24 cellular contexts compared by ENCODE assay signal in the genomic region with DNA sequence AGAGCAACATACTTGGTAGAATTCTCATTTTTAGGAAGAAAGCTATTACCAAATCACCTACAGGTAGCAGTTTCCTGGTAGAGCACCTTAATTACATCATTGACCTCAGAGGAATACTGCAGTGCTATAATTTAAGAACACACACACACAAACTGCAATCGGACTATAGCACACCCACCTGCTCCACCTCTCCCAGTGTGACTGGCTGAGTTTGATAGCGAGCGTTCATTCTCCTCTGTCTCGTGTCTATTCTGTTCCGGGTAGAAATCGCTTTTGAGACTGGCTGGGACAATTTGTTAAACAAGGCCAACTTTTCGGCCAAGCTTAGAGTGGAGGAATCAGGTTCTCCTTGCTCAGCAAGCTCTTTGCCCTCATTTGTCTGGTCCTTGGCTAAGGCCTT.
"Had no signal": no experiment of that assay in that cellular context is flagged by ENCODE, and none has a peak within 500 bp of the region (broad histone marks: within the 10 kb centered on the region; RNA-seq: fewer than 3 reads in every experiment).

No MANE protein-coding gene starts in this region.

- H3K4me1 Mint-ChIP-seq: activated naive CD8-positive, alpha-beta T cell treated with anti-CD3 and anti-CD28 coated beads, Interleukin-2, amount 50 U/mL, for 24 hours; stimulated activated naive B cell treated with anti-CD40 and anti-IgM and Interleukin-4, amounts not matched to agents 10 μg/mL and 1 μg/mL and 100 μg/mL, for 72 hours; T-cell had no signal

- H3K4me1 ChIP-seq: pancreas, testis, upper lobe of left lung had no signal

- DNase-seq: activated CD4-positive, alpha-beta T cell treated with anti-CD3 and anti-CD28 coated beads for 1 hour; activated CD4-positive, alpha-beta T cell treated with anti-CD3 and anti-CD28 coated beads, Interleukin-2, amount 50 U/mL, for 1 hour; activated CD8-positive, alpha-beta T cell treated with anti-CD3 and anti-CD28 coated beads, Interleukin-2, amount 10 ng/mL, durations not matched to agents 7 days and 5 days; activated gamma-delta T cell; activated naive CD4-positive, alpha-beta T cell treated with anti-CD3 and anti-CD28 coated beads, Interleukin-2, amount 50 U/mL, for 16 hours; activated naive CD8-positive, alpha-beta T cell treated with anti-CD3 and anti-CD28 coated beads, Interleukin-2, amount 50 U/mL, for 24 hours; body of pancreas; dermis blood vessel endothelial cell; effector CD8-positive, alpha-beta T cell; head of caudate nucleus; natural killer cell; pancreas; stimulated activated CD4-positive, alpha-beta T cell treated with anti-CD3 and anti-CD28 coated beads, Interleukin-2, amount 100 ng/mL, for 48 hours; stimulated activated CD8-positive, alpha-beta memory T cell treated with anti-CD3 and anti-CD28 coated beads, Interleukin-4, amount 100 ng/mL, for 48 hours; stimulated activated naive B cell treated with anti-CD40 and anti-IgM and Interleukin-4, amounts not matched to agents 10 μg/mL and 1 μg/mL and 100 μg/mL, for 72 hours; T-cell; testis; upper lobe of left lung; WERI-Rb-1 had no signal

- ATAC-seq: activated CD8-positive, alpha-beta T cell treated with anti-CD3 and anti-CD28 coated beads, Interleukin-2, amount 10 ng/mL, durations not matched to agents 7 days and 5 days; activated naive CD8-positive, alpha-beta T cell treated with anti-CD3 and anti-CD28 coated beads, Interleukin-2, amount 50 U/mL, for 24 hours; body of pancreas; esophagus mucosa; natural killer cell; pancreas; sciatic nerve; stimulated activated naive B cell treated with anti-CD40 and anti-IgM and Interleukin-4, amounts not matched to agents 10 μg/mL and 1 μg/mL and 100 μg/mL, for 72 hours; T-cell had no signal

- H3K4me3 ChIP-seq: body of pancreas, pancreas, testis, upper lobe of left lung had no signal

- H3K4me3 Mint-ChIP-seq: activated CD8-positive, alpha-beta T cell treated with anti-CD3 and anti-CD28 coated beads, Interleukin-2, amount 10 ng/mL, durations not matched to agents 7 days and 5 days; activated naive CD8-positive, alpha-beta T cell treated with anti-CD3 and anti-CD28 coated beads, Interleukin-2, amount 50 U/mL, for 24 hours; activated T-helper 1 cell treated with anti-CD3 and anti-CD28 coated beads, Interleukin-12 subunit alpha, Interleukin-12 subunit beta, Interleukin-2, Interleukin-4 antibody, amounts not matched to agents 30 ng/mL and 10 ng/mL and 1 ng/mL, durations not matched to agents 14 hours and 24 hours and 36 hours; natural killer cell; stimulated activated naive B cell treated with anti-CD40 and anti-IgM and Interleukin-4, amounts not matched to agents 10 μg/mL and 1 μg/mL and 100 μg/mL, for 72 hours; T-cell; T-helper 2 cell treated with Interferon-gamma antibody and Interleukin-4, amounts not matched to agents 5 μg/mL and 100 μg/mL, for 36 hours had no signal

- H3K27ac ChIP-seq: body of pancreas, neutrophil, pancreas, testis, upper lobe of left lung, WERI-Rb-1 had no signal

- H3K9me3 Mint-ChIP-seq: activated naive CD8-positive, alpha-beta T cell treated with anti-CD3 and anti-CD28 coated beads, Interleukin-2, amount 50 U/mL, for 24 hours; activated T-helper 1 cell treated with anti-CD3 and anti-CD28 coated beads, Interleukin-12 subunit alpha, Interleukin-12 subunit beta, Interleukin-2, Interleukin-4 antibody, amounts not matched to agents 30 ng/mL and 10 ng/mL and 1 ng/mL, durations not matched to agents 14 hours and 24 hours and 36 hours; natural killer cell; stimulated activated naive B cell treated with anti-CD40 and anti-IgM and Interleukin-4, amounts not matched to agents 10 μg/mL and 1 μg/mL and 100 μg/mL, for 72 hours; T-cell; T-helper 2 cell treated with Interferon-gamma antibody and Interleukin-4, amounts not matched to agents 5 μg/mL and 100 μg/mL, for 36 hours had no signal

- H3K27me3 ChIP-seq: body of pancreas, neutrophil, pancreas, testis, upper lobe of left lung had no signal

- H3K27me3 Mint-ChIP-seq: activated naive CD8-positive, alpha-beta T cell treated with anti-CD3 and anti-CD28 coated beads, Interleukin-2, amount 50 U/mL, for 24 hours; stimulated activated naive B cell treated with anti-CD40 and anti-IgM and Interleukin-4, amounts not matched to agents 10 μg/mL and 1 μg/mL and 100 μg/mL, for 72 hours; T-cell had no signal

- H3K36me3 ChIP-seq: WERI-Rb-1 had no signal

- H3K27ac Mint-ChIP-seq: activated CD8-positive, alpha-beta T cell treated with anti-CD3 and anti-CD28 coated beads, Interleukin-2, amount 10 ng/mL, durations not matched to agents 7 days and 5 days; activated naive CD8-positive, alpha-beta T cell treated with anti-CD3 and anti-CD28 coated beads, Interleukin-2, amount 50 U/mL, for 24 hours; activated T-helper 1 cell treated with anti-CD3 and anti-CD28 coated beads, Interleukin-12 subunit alpha, Interleukin-12 subunit beta, Interleukin-2, Interleukin-4 antibody, amounts not matched to agents 30 ng/mL and 10 ng/mL and 1 ng/mL, durations not matched to agents 14 hours and 24 hours and 36 hours; natural killer cell; stimulated activated naive B cell treated with anti-CD40 and anti-IgM and Interleukin-4, amounts not matched to agents 10 μg/mL and 1 μg/mL and 100 μg/mL, for 72 hours; T-cell; T-helper 2 cell treated with Interferon-gamma antibody and Interleukin-4, amounts not matched to agents 5 μg/mL and 100 μg/mL, for 36 hours had no signal

- H3K9me3 ChIP-seq: body of pancreas, neutrophil, pancreas, testis, upper lobe of left lung had no signal
